23 cellular contexts compared by ENCODE assay signal in the genomic region with DNA sequence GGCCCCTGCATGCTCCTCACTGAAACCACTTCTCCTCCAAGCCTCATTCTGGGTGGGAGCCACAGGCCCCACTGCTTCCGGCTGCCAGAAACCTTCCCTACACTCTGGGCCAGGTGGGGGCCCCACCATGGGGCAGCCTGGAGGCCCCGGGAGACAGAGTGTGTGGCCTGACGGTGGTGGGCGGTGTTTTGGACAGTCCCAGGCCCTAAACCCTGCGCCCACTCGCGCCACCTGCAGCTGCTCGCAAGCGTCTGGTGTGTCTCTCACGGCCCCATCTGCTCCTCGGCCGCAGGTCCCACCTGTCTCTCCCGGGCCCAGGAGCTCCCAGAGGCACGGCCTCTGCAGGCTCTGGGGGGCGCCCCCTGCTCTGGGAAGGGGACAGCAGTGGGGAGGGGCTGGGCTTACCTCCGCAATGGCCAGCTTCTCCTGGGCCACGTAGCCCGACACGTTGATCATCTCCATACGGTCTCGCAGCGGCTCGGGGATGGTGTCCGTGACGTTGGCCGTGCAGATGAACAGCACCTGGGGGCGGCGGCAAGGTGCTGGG. TPM values are rescaled to one million over a fixed set of nuclear protein-coding genes. Genes with fewer than 3 reads are reported as not detected.
DNase-seq lines count a peak whose midpoint lies in the region; ATAC-seq and TF ChIP-seq lines count a peak whose summit lies in the region.
"Had no signal": no experiment of that assay in that cellular context is flagged by ENCODE, and none has a peak within 500 bp of the region (broad histone marks: within the 10 kb centered on the region; RNA-seq: fewer than 3 reads in every experiment).

No MANE protein-coding gene starts in this region.

- H3K4me3 Mint-ChIP-seq in H9, result no peak overlapping the region
- H3K4me3 Mint-ChIP-seq in activated naive CD8-positive, alpha-beta T cell treated with anti-CD3 and anti-CD28 coated beads, Interleukin-2, amount 50 U/mL, for 24 hours, result no peak overlapping the region
- H3K4me3 Mint-ChIP-seq in neural crest cell, result peak overlapping the region; percentile 31
- H3K4me3 Mint-ChIP-seq in mesothelial cell of epicardium, result no peak overlapping the region
- H3K4me3 Mint-ChIP-seq: activated B cell treated with CpG ODN at 0.5 μM for 24 hours; activated T-helper 1 cell treated with anti-CD3 and anti-CD28 coated beads, Interleukin-12 subunit alpha, Interleukin-12 subunit beta, Interleukin-2, Interleukin-4 antibody, amounts not matched to agents 30 ng/mL and 10 ng/mL and 1 ng/mL, durations not matched to agents 14 hours and 24 hours and 36 hours; nephron had no signal

- no peak overlapping the region for H2BK12ac ChIP-seq in H9 (ENCODE audit: insufficient read length, low read depth, low read length)

- H2BK5ac ChIP-seq in H9 (ENCODE audit: insufficient read length, low read length), result no peak overlapping the region

- H3K79me2 ChIP-seq in H9 (ENCODE audit: insufficient read depth, low read length), result peaks cover 9% of the 10 kb centered on the region; the same call in 1 of the 2 replicates

- no peaks in the 10 kb centered on the region for H3K4me1 ChIP-seq in H9 (ENCODE audit: insufficient read depth, low read length)

- H2BK15ac ChIP-seq in H9 (ENCODE audit: low read depth, low read length), result no peak overlapping the region

- no peak overlapping the region for H3K23ac ChIP-seq in H9 (ENCODE audit: insufficient read length, low read depth, low read length)

- no peak overlapping the region for H4K91ac ChIP-seq in H9 (ENCODE audit: insufficient read length, low read depth, low read length)

- H3K4me1 Mint-ChIP-seq in H9 (peaks cover 2 to 9% of the 10 kb centered on the region in 2 experiments; a peak in 3 of 4 replicates), neural crest cell (peaks cover 9% of the 10 kb centered on the region), mesothelial cell of epicardium (peaks cover 12% of the 10 kb centered on the region)
- H3K4me1 Mint-ChIP-seq in activated naive CD8-positive, alpha-beta T cell treated with anti-CD3 and anti-CD28 coated beads, Interleukin-2, amount 50 U/mL, for 24 hours, result peaks cover 18% of the 10 kb centered on the region

- no peak overlapping the region for H2AK5ac ChIP-seq in H9 (ENCODE audit: insufficient read length, low read length)

- no peak overlapping the region for H3T11ph ChIP-seq in H9 (ENCODE audit: low read length)

- H3K9me3 Mint-ChIP-seq in H9 (peaks cover 2 to 4% of the 10 kb centered on the region in 2 experiments; a peak in 2 of 5 replicates), neural crest cell (no peaks in the 10 kb centered on the region), mesothelial cell of epicardium (no peaks in the 10 kb centered on the region)
- no peaks in the 10 kb centered on the region for H3K9me3 Mint-ChIP-seq in activated naive CD8-positive, alpha-beta T cell treated with anti-CD3 and anti-CD28 coated beads, Interleukin-2, amount 50 U/mL, for 24 hours
- H3K9me3 Mint-ChIP-seq: activated B cell treated with CpG ODN at 0.5 μM for 24 hours; activated T-helper 1 cell treated with anti-CD3 and anti-CD28 coated beads, Interleukin-12 subunit alpha, Interleukin-12 subunit beta, Interleukin-2, Interleukin-4 antibody, amounts not matched to agents 30 ng/mL and 10 ng/mL and 1 ng/mL, durations not matched to agents 14 hours and 24 hours and 36 hours; nephron had no signal

- H3K27me3 ChIP-seq in H9 (ENCODE audit: insufficient read depth, low read length), result no peaks in the 10 kb centered on the region
- H3K27me3 ChIP-seq: breast epithelium, upper lobe of right lung had no signal

- no peak overlapping the region for H3K4me2 ChIP-seq in H9 (ENCODE audit: insufficient read depth, insufficient read length, low read length)

- H4K20me1 ChIP-seq in H9 (ENCODE audit: control insufficient read depth, insufficient read depth, insufficient read length), result no peaks in the 10 kb centered on the region

- no peak overlapping the region for H3K4ac ChIP-seq in H9 (ENCODE audit: low read depth, low read length)

- H3K23me2 ChIP-seq in H9 (ENCODE audit: insufficient read length, low read depth, low read length, poor library complexity, severe bottlenecking), result peaks cover 5% of the 10 kb centered on the region

- H2BK120ac ChIP-seq in H9 (ENCODE audit: low read depth, low read length, poor library complexity, severe bottlenecking), result no peak overlapping the region

- DNase-seq in Daoy (ENCODE audit: low read depth) (peak; percentile 40), H9 (peak; percentile 50), neural crest cell (ENCODE audit: low read depth, low spot score) (no peak), mesothelial cell of epicardium (ENCODE audit: low spot score in 2 of 2, unreplicated experiment in 2 of 2) (no peak), cerebellar nuclear complex (lab: John Stamatoyannopoulos, UW) (no peak)
- DNase-seq in activated naive CD8-positive, alpha-beta T cell treated with anti-CD3 and anti-CD28 coated beads, Interleukin-2, amount 50 U/mL, for 24 hours, result no peak
- DNase-seq: activated B cell treated with CpG ODN at 0.5 μM for 24 hours; mesenchymal stem cell; NCI-H2171; PC-3; SIG-M5; stimulated activated CD4-positive, alpha-beta T cell treated with anti-CD3 and anti-CD28 coated beads, Interleukin-2, amount 100 ng/mL, for 48 hours; T-helper 2 cell; upper lobe of right lung had no signal

- no CpG with 5 or more reads among the region's 28 CpGs for WGBS in H9 (ENCODE audit: extremely low coverage, insufficient read length, low lambda C conversion rate)

- H3K79me1 ChIP-seq in H9 (ENCODE audit: insufficient read depth, low read depth, low read length, poor library complexity, severe bottlenecking), result no peaks in the 10 kb centered on the region

- no peak overlapping the region for H4K8ac ChIP-seq in H9 (replicated peaks; ENCODE audit: insufficient read length, low read depth, low read length)

- no peaks in the 10 kb centered on the region for H3K9me3 ChIP-seq in H9 (ENCODE audit: control insufficient read depth, low read depth, low read length)
- H3K9me3 ChIP-seq: breast epithelium, prostate gland, upper lobe of right lung had no signal

- H3K27me3 Mint-ChIP-seq in H9 (ENCODE audit: low read depth), result peaks cover 8% of the 10 kb centered on the region; the same call in 1 of the 2 replicates
- no peaks in the 10 kb centered on the region for H3K27me3 Mint-ChIP-seq in activated naive CD8-positive, alpha-beta T cell treated with anti-CD3 and anti-CD28 coated beads, Interleukin-2, amount 50 U/mL, for 24 hours
- peaks cover 14% of the 10 kb centered on the region for H3K27me3 Mint-ChIP-seq in neural crest cell (ENCODE audit: low read depth)
- H3K27me3 Mint-ChIP-seq in mesothelial cell of epicardium (ENCODE audit: low read depth), result no peaks in the 10 kb centered on the region
- H3K27me3 Mint-ChIP-seq: activated B cell treated with CpG ODN at 0.5 μM for 24 hours had no signal

- H3K36me3 Mint-ChIP-seq in H9 (ENCODE audit: insufficient read depth in 1 of 3, low read depth in 3 of 3) (peaks cover 42 to 75% (median 57%) of the 10 kb centered on the region in 3 experiments), neural crest cell (ENCODE audit: low read depth) (peaks cover 16% of the 10 kb centered on the region), mesothelial cell of epicardium (peaks cover 3% of the 10 kb centered on the region)
- peaks cover 43% of the 10 kb centered on the region for H3K36me3 Mint-ChIP-seq in activated naive CD8-positive, alpha-beta T cell treated with anti-CD3 and anti-CD28 coated beads, Interleukin-2, amount 50 U/mL, for 24 hours (ENCODE audit: low read depth)

- no peak for ATAC-seq in activated naive CD8-positive, alpha-beta T cell treated with anti-CD3 and anti-CD28 coated beads, Interleukin-2, amount 50 U/mL, for 24 hours
- no peak for ATAC-seq in GM21515 (IDR thresholded peaks at IDR 0.05; ENCODE audit: unreplicated experiment)
- ATAC-seq in activated CD4-positive, CD25-positive, alpha-beta regulatory T cell treated with anti-CD3 and anti-CD28 coated beads, Interleukin-2, amount 50 U/mL, for 24 hours, result no peak
- ATAC-seq: PC-3, upper lobe of right lung had no signal

- H3K9ac ChIP-seq in H9 (ENCODE audit: extremely low read depth, insufficient read length, low read length), result no peak overlapping the region

- no peak overlapping the region for H2AFZ ChIP-seq in H9 (ENCODE audit: low read length)

- no peak overlapping the region for H4K5ac ChIP-seq in H9 (ENCODE audit: insufficient read length, low read depth, low read length)

- H3K18ac ChIP-seq in H9 (ENCODE audit: insufficient read length, low read depth, low read length), result no peak overlapping the region

- no peak for TF ChIP-seq CTCF in H9 (conservative IDR thresholded peaks at IDR 0.05)
- no peak for TF ChIP-seq CTCF in neural crest cell (conservative IDR thresholded peaks at IDR 0.05)
- no peak for TF ChIP-seq CTCF in mesothelial cell of epicardium (IDR thresholded peaks at IDR 0.05; ENCODE audit: unreplicated experiment)

- no peak overlapping the region for H2BK20ac ChIP-seq in H9 (ENCODE audit: low read depth, low read length, poor library complexity, severe bottlenecking)

- no peak overlapping the region for H3K27ac ChIP-seq in H9 (ENCODE audit: insufficient read length, low read depth, low read length)
- H3K27ac ChIP-seq: breast epithelium, epithelial cell of prostate, prostate gland, upper lobe of right lung had no signal

- H3K14ac ChIP-seq in H9 (ENCODE audit: insufficient read depth, low read length), result no peak overlapping the region

- no peak overlapping the region for H3K56ac ChIP-seq in H9 (ENCODE audit: insufficient read length, low read depth, low read length)

- H3K27ac Mint-ChIP-seq in H9 (no peak overlapping the region), neural crest cell (ENCODE audit: unreplicated experiment) (no peak overlapping the region), mesothelial cell of epicardium (no peak overlapping the region)
- peak overlapping the region; percentile 22 for H3K27ac Mint-ChIP-seq in activated naive CD8-positive, alpha-beta T cell treated with anti-CD3 and anti-CD28 coated beads, Interleukin-2, amount 50 U/mL, for 24 hours
- H3K27ac Mint-ChIP-seq: activated B cell treated with CpG ODN at 0.5 μM for 24 hours; activated T-helper 1 cell treated with anti-CD3 and anti-CD28 coated beads, Interleukin-12 subunit alpha, Interleukin-12 subunit beta, Interleukin-2, Interleukin-4 antibody, amounts not matched to agents 30 ng/mL and 10 ng/mL and 1 ng/mL, durations not matched to agents 14 hours and 24 hours and 36 hours; nephron had no signal

RNA-seq across cellular contexts. Expression of gene RPL36, which starts 5.6 kb away (rescaled TPM):
- 845 and 864 TPM in 2 replicates for total RNA-seq in Daoy (2014; rRNA removed; shearing (Covaris generic))
- total RNA-seq in H9 (2021) (1,066 and 1,074 TPM in 2 replicates), neural crest cell (1,029 and 1,097 TPM in 2 replicates), mesothelial cell of epicardium (947 to 1,016 TPM (median 998 TPM) in 3 replicates)

RNA-seq across cellular contexts. Expression of gene HSD11B1L, which starts 14.9 kb away (rescaled TPM):
- total RNA-seq in Daoy (2014; rRNA removed; shearing (Covaris generic)), result 2.2 and 6.3 TPM in 2 replicates
- total RNA-seq in H9 (2021) (8.0 and 9.3 TPM in 2 replicates), neural crest cell (16.0 and 21.7 TPM in 2 replicates), mesothelial cell of epicardium (15.9 to 16.7 TPM (median 16.0 TPM) in 3 replicates)

RNA-seq across cellular contexts. Expression of gene MICOS13, which starts 15.4 kb away (rescaled TPM):
- total RNA-seq in Daoy (2014; rRNA removed; shearing (Covaris generic)), result 70.3 and 76.2 TPM in 2 replicates
- total RNA-seq in H9 (2021) (23.4 and 23.8 TPM in 2 replicates), neural crest cell (23.2 and 25.6 TPM in 2 replicates), mesothelial cell of epicardium (30.0 to 32.3 TPM (median 30.7 TPM) in 3 replicates)

RNA-seq across cellular contexts. Expression of gene LONP1, which starts 24.2 kb away (rescaled TPM):
- 65.1 and 81.0 TPM in 2 replicates for total RNA-seq in Daoy (2014; rRNA removed; shearing (Covaris generic))
- total RNA-seq in H9 (2021) (108 and 113 TPM in 2 replicates), neural crest cell (89.9 and 93.2 TPM in 2 replicates), mesothelial cell of epicardium (63.4 to 69.8 TPM (median 69.6 TPM) in 3 replicates)

RNA-seq across cellular contexts. Expression of gene CATSPERD, which starts 24.7 kb away (rescaled TPM):
- total RNA-seq in Daoy (2014; rRNA removed; shearing (Covaris generic)), result not detected in 2 replicates
- total RNA-seq in H9 (2021), result not detected in 2 replicates
- total RNA-seq in neural crest cell, result not detected in 2 replicates
- not detected in 3 replicates for total RNA-seq in mesothelial cell of epicardium
- total RNA-seq: activated B cell treated with CpG ODN at 0.5 μM for 24 hours; activated T-helper 1 cell treated with anti-CD3 and anti-CD28 coated beads, Interleukin-12 subunit alpha, Interleukin-12 subunit beta, Interleukin-2, Interleukin-4 antibody, amounts not matched to agents 30 ng/mL and 10 ng/mL and 1 ng/mL, durations not matched to agents 14 hours and 24 hours and 36 hours; breast epithelium; dermis microvascular lymphatic vessel endothelial cell; PC-3; skeletal muscle tissue; upper lobe of right lung had no signal

Comparison
In these comparisons a context has a peak if more than half of its experiments do, and no peak if none do; other contexts are left out.
1. DNase-seq: peak in Daoy (single experiment) and H9 (single experiment); none in activated naive CD8-positive, alpha-beta T cell treated with anti-CD3 and anti-CD28 coated beads, Interleukin-2, amount 50 U/mL, for 24 hours (single experiment), neural crest cell (single experiment), mesothelial cell of epicardium (0 of 2) and cerebellar nuclear complex (0 of 2).